Comparison of ENCODE assay signal across 28 cellular contexts in the genomic region with DNA sequence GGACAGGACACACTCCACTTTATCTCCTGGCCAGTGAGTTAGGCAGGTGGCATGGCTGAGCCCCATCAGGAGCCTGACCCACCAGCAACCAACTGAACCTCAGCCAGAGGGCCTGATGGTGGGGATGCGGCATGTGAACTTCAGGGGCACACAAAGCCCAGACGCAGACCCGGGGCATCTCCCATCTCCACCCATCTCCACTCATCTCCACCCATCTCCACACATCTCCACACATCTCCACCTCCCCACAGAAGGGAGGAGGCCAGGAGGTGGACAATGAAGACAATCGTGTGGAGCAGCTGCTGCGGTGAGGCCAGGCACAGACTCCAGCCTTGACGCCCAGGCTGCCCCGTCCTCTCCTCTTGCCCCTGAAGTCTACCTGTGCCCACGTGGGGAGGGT.
"Had no signal": no experiment of that assay in that cellular context is flagged by ENCODE, and none has a peak within 500 bp of the region (broad histone marks: within the 10 kb centered on the region; RNA-seq: fewer than 3 reads in every experiment).

No MANE protein-coding gene starts in this region.

- H3K36me3 Mint-ChIP-seq: activated CD4-positive, alpha-beta memory T cell treated with anti-CD3 and anti-CD28 coated beads for 36 hours; activated CD8-positive, alpha-beta memory T cell treated with anti-CD3 and anti-CD28 coated beads, Interleukin-2, amount 10 ng/mL, durations not matched to agents 7 days and 5 days; activated naive CD4-positive, alpha-beta T cell treated with anti-CD3 and anti-CD28 coated beads, Interleukin-2, amount 10 ng/mL, durations not matched to agents 7 days and 5 days; activated naive CD4-positive, alpha-beta T cell treated with anti-CD3 and anti-CD28 coated beads, Interleukin-2, amount 50 U/mL, for 72 hours; activated naive CD8-positive, alpha-beta T cell treated with anti-CD3 and anti-CD28 coated beads, Interleukin-2, amount 10 ng/mL, durations not matched to agents 7 days and 5 days; brain had no signal

- H3K4me3 ChIP-seq: ascending aorta, breast epithelium, colonic mucosa, esophagus squamous epithelium, gastroesophageal sphincter had no signal

- H3K36me3 ChIP-seq: ascending aorta, breast epithelium, colonic mucosa, esophagus squamous epithelium, gastroesophageal sphincter had no signal

- H3K27me3 Mint-ChIP-seq: activated CD4-positive, alpha-beta T cell treated with anti-CD3 and anti-CD28 coated beads, Interleukin-2, amount 10 ng/mL, durations not matched to agents 24 days and 14 days had no signal

- H3K4me1 Mint-ChIP-seq: activated CD4-positive, alpha-beta T cell treated with anti-CD3 and anti-CD28 coated beads for 36 hours; activated CD4-positive, alpha-beta T cell treated with anti-CD3 and anti-CD28 coated beads, Interleukin-2, amount 10 ng/mL, durations not matched to agents 24 days and 14 days; activated CD8-positive, alpha-beta memory T cell treated with anti-CD3 and anti-CD28 coated beads, Interleukin-2, amount 10 ng/mL, durations not matched to agents 7 days and 5 days; activated naive CD4-positive, alpha-beta T cell treated with anti-CD3 and anti-CD28 coated beads, Interleukin-2, amount 10 ng/mL, durations not matched to agents 7 days and 5 days; activated naive CD8-positive, alpha-beta T cell treated with anti-CD3 and anti-CD28 coated beads, Interleukin-2, amount 10 ng/mL, durations not matched to agents 7 days and 5 days had no signal

- H3K4me3 Mint-ChIP-seq: activated CD4-positive, alpha-beta memory T cell treated with anti-CD3 and anti-CD28 coated beads for 36 hours; activated CD4-positive, alpha-beta T cell treated with anti-CD3 and anti-CD28 coated beads for 36 hours; activated CD4-positive, alpha-beta T cell treated with anti-CD3 and anti-CD28 coated beads, Interleukin-2, amount 10 ng/mL, durations not matched to agents 24 days and 14 days; activated CD8-positive, alpha-beta memory T cell treated with anti-CD3 and anti-CD28 coated beads, Interleukin-2, amount 10 ng/mL, durations not matched to agents 7 days and 5 days; activated CD8-positive, alpha-beta T cell treated with anti-CD3 and anti-CD28 coated beads, Interleukin-2, amount 10 ng/mL, durations not matched to agents 7 days and 5 days; activated naive CD4-positive, alpha-beta T cell treated with anti-CD3 and anti-CD28 coated beads, Interleukin-2, amount 10 ng/mL, durations not matched to agents 7 days and 5 days; activated naive CD8-positive, alpha-beta T cell treated with anti-CD3 and anti-CD28 coated beads, Interleukin-2, amount 10 ng/mL, durations not matched to agents 7 days and 5 days; brain had no signal

- H3K9me3 ChIP-seq: ascending aorta, breast epithelium, colonic mucosa, esophagus squamous epithelium, gastroesophageal sphincter had no signal

- H3K9me3 Mint-ChIP-seq: activated CD4-positive, alpha-beta memory T cell treated with anti-CD3 and anti-CD28 coated beads for 36 hours; activated CD4-positive, alpha-beta T cell treated with anti-CD3 and anti-CD28 coated beads, Interleukin-2, amount 10 ng/mL, durations not matched to agents 24 days and 14 days; activated naive CD4-positive, alpha-beta T cell treated with anti-CD3 and anti-CD28 coated beads, Interleukin-2, amount 50 U/mL, for 72 hours; activated naive CD8-positive, alpha-beta T cell treated with anti-CD3 and anti-CD28 coated beads, Interleukin-2, amount 10 ng/mL, durations not matched to agents 7 days and 5 days had no signal

- H3K27ac Mint-ChIP-seq: activated CD4-positive, alpha-beta memory T cell treated with anti-CD3 and anti-CD28 coated beads for 36 hours; activated CD4-positive, alpha-beta T cell treated with anti-CD3 and anti-CD28 coated beads for 36 hours; activated CD4-positive, alpha-beta T cell treated with anti-CD3 and anti-CD28 coated beads, Interleukin-2, amount 10 ng/mL, durations not matched to agents 24 days and 14 days; activated CD8-positive, alpha-beta memory T cell treated with anti-CD3 and anti-CD28 coated beads, Interleukin-2, amount 10 ng/mL, durations not matched to agents 7 days and 5 days; activated CD8-positive, alpha-beta T cell treated with anti-CD3 and anti-CD28 coated beads, Interleukin-2, amount 10 ng/mL, durations not matched to agents 7 days and 5 days; activated naive CD4-positive, alpha-beta T cell treated with anti-CD3 and anti-CD28 coated beads, Interleukin-2, amount 10 ng/mL, durations not matched to agents 7 days and 5 days; activated naive CD4-positive, alpha-beta T cell treated with anti-CD3 and anti-CD28 coated beads, Interleukin-2, amount 50 U/mL, for 72 hours; activated naive CD8-positive, alpha-beta T cell treated with anti-CD3 and anti-CD28 coated beads, Interleukin-2, amount 10 ng/mL, durations not matched to agents 7 days and 5 days had no signal

- H3K27ac ChIP-seq: ascending aorta, breast epithelium, colonic mucosa, epithelial cell of prostate, esophagus squamous epithelium, gastroesophageal sphincter had no signal

- FAIRE-seq: endometrium, endothelial cell of umbilical vein had no signal

- H3K27me3 ChIP-seq: ascending aorta, breast epithelium, colonic mucosa had no signal

- DNase-seq: activated CD4-positive, alpha-beta memory T cell treated with anti-CD3 and anti-CD28 coated beads for 36 hours; activated CD4-positive, alpha-beta T cell treated with anti-CD3 and anti-CD28 coated beads for 36 hours; activated CD4-positive, alpha-beta T cell treated with anti-CD3 and anti-CD28 coated beads, Interleukin-2, amount 10 ng/mL, durations not matched to agents 24 days and 14 days; activated CD4-positive, CD25-positive, alpha-beta regulatory T cell; activated CD4-positive, CD25-positive, alpha-beta regulatory T cell treated with anti-CD3 and anti-CD28 coated beads, Interleukin-2, amount 50 U/mL, for 72 hours; activated CD8-positive, alpha-beta memory T cell treated with anti-CD3 and anti-CD28 coated beads, Interleukin-2, amount 10 ng/mL, durations not matched to agents 7 days and 5 days; activated CD8-positive, alpha-beta memory T cell treated with anti-CD3 and anti-CD28 coated beads, Interleukin-2, amount 50 U/mL, for 4 hours; activated CD8-positive, alpha-beta T cell treated with anti-CD3 and anti-CD28 coated beads, Interleukin-2, amount 10 ng/mL, durations not matched to agents 7 days and 5 days; activated gamma-delta T cell; activated naive CD4-positive, alpha-beta T cell; activated naive CD4-positive, alpha-beta T cell treated with anti-CD3 and anti-CD28 coated beads, Interleukin-2, amount 10 ng/mL, durations not matched to agents 7 days and 5 days; activated naive CD8-positive, alpha-beta T cell treated with anti-CD3 and anti-CD28 coated beads, Interleukin-2, amount 10 ng/mL, durations not matched to agents 7 days and 5 days; activated T-cell treated with anti-CD3 and anti-CD28 coated beads, Interleukin-2, amount 50 U/mL, for 1 hour; activated T-cell treated with anti-CD3 and anti-CD28 coated beads, Interleukin-2, amount 50 U/mL, for 48 hours; caudate nucleus; colonic mucosa; effector CD8-positive, alpha-beta T cell; esophagus squamous epithelium; foreskin melanocyte; T-helper 2 cell had no signal

- H3K4me1 ChIP-seq: ascending aorta, breast epithelium, colonic mucosa, esophagus squamous epithelium, gastroesophageal sphincter had no signal
